In genomic region chr20:2747676-2748235, GRCh38 we compare ENCODE assay signal across 19 cellular contexts. TPM values are rescaled to one million over a fixed set of nuclear protein-coding genes. Genes with fewer than 3 reads are reported as not detected.
A peak's percentile ranks its signal among the peaks of the same experiment; 100 is the strongest.
DNase-seq lines count a peak whose midpoint lies in the region; ATAC-seq, FAIRE-seq and TF ChIP-seq lines count a peak whose summit lies in the region.
"Had no signal": no experiment of that assay in that cellular context is flagged by ENCODE, and none has a peak within 500 bp of the region (broad histone marks: within the 10 kb centered on the region; RNA-seq: fewer than 3 reads in every experiment).

No MANE protein-coding gene starts in this region.

- no peak for TF ChIP-seq POLR2A in GM12891 (IDR thresholded peaks at IDR 0.05; ENCODE audit: low read depth, low read length)

- DNase-seq in activated CD8-positive, alpha-beta T cell treated with anti-CD3 and anti-CD28 coated beads, Interleukin-2, amount 10 ng/mL, durations not matched to agents 7 days and 5 days, result peak; percentile 18
- no peak for DNase-seq in activated CD8-positive, alpha-beta T cell treated with anti-CD3 and anti-CD28 coated beads for 36 hours
- DNase-seq in GM12891 (ENCODE audit: insufficient read length, low spot score) (no peak), ecto neural progenitor cell (ENCODE audit: low spot score) (peak; percentile 21), osteocyte (ENCODE audit: extremely low spot score, unreplicated experiment) (peak; percentile 8), kidney (no peak), SJCRH30 (no peak)
- DNase-seq: 8988T, DMS79, KG1, NCI-H1048, NCI-H1436 treated with DMSO at 0.1 percent for 48 hours, NCI-H2029 treated with DMSO at 0.1 percent for 48 hours, NCI-H2171 treated with DMSO at 0.1 percent for 48 hours, NCI-H774, RPMI8226 had no signal

- H3K36me3 ChIP-seq in kidney (ENCODE audit: control insufficient read depth in 1 of 2, insufficient read depth in 2 of 2, low read length in 2 of 2) (no peaks in the 10 kb centered on the region), SJCRH30 (no peaks in the 10 kb centered on the region)

- H3K9ac ChIP-seq in kidney (ENCODE audit: low read length in 2 of 2), result no peak overlapping the region

- H3K4me3 ChIP-seq in kidney (ENCODE audit: low read length in 2 of 2) (no peak overlapping the region), SJCRH30 (no peak overlapping the region)

- peak; percentile 28 for FAIRE-seq in GM12891 (lab: Jason Lieb, UNC)
- FAIRE-seq in kidney (lab: Jason Lieb, UNC), result no peak

- H3K4me1 Mint-ChIP-seq in activated CD8-positive, alpha-beta T cell treated with anti-CD3 and anti-CD28 coated beads, Interleukin-2, amount 10 ng/mL, durations not matched to agents 7 days and 5 days (ENCODE audit: low read depth), result peaks cover 20% of the 10 kb centered on the region
- peaks cover 29% of the 10 kb centered on the region for H3K4me1 Mint-ChIP-seq in activated CD8-positive, alpha-beta T cell treated with anti-CD3 and anti-CD28 coated beads for 36 hours (ENCODE audit: low read depth)
- peaks cover 23% of the 10 kb centered on the region for H3K4me1 Mint-ChIP-seq in osteocyte (ENCODE audit: unreplicated experiment)

- no peaks in the 10 kb centered on the region for H3K36me3 Mint-ChIP-seq in activated CD8-positive, alpha-beta T cell treated with anti-CD3 and anti-CD28 coated beads, Interleukin-2, amount 10 ng/mL, durations not matched to agents 7 days and 5 days (ENCODE audit: low read depth)
- no peaks in the 10 kb centered on the region for H3K36me3 Mint-ChIP-seq in activated CD8-positive, alpha-beta T cell treated with anti-CD3 and anti-CD28 coated beads for 36 hours (ENCODE audit: low read depth)
- H3K36me3 Mint-ChIP-seq in osteocyte (ENCODE audit: unreplicated experiment), result no peaks in the 10 kb centered on the region
- H3K36me3 Mint-ChIP-seq: CD8-positive, alpha-beta T cell had no signal

- H3K27me3 ChIP-seq in SJCRH30, result no peaks in the 10 kb centered on the region

- no peak overlapping the region for H3K4me3 Mint-ChIP-seq in activated CD8-positive, alpha-beta T cell treated with anti-CD3 and anti-CD28 coated beads, Interleukin-2, amount 10 ng/mL, durations not matched to agents 7 days and 5 days
- no peak overlapping the region for H3K4me3 Mint-ChIP-seq in activated CD8-positive, alpha-beta T cell treated with anti-CD3 and anti-CD28 coated beads for 36 hours
- H3K4me3 Mint-ChIP-seq in osteocyte (ENCODE audit: unreplicated experiment), result no peak overlapping the region
- H3K4me3 Mint-ChIP-seq: CD8-positive, alpha-beta T cell had no signal

- H3K27ac Mint-ChIP-seq in activated CD8-positive, alpha-beta T cell treated with anti-CD3 and anti-CD28 coated beads, Interleukin-2, amount 10 ng/mL, durations not matched to agents 7 days and 5 days, result no peak overlapping the region
- H3K27ac Mint-ChIP-seq in activated CD8-positive, alpha-beta T cell treated with anti-CD3 and anti-CD28 coated beads for 36 hours, result no peak overlapping the region
- H3K27ac Mint-ChIP-seq in osteocyte (ENCODE audit: unreplicated experiment), result no peak overlapping the region

- H3K9me3 ChIP-seq in kidney (ENCODE audit: control insufficient read depth in 1 of 2, low read length in 2 of 2) (no peaks in the 10 kb centered on the region), SJCRH30 (replicated peaks) (no peaks in the 10 kb centered on the region)

- peaks cover 0 to 4% of the 10 kb centered on the region in 2 donors for H3K4me1 ChIP-seq in kidney (ENCODE audit: control insufficient read depth in 1 of 2, insufficient read depth in 1 of 2, low read depth in 1 of 2, low read length in 2 of 2)
- H3K4me1 ChIP-seq in SJCRH30, result no peaks in the 10 kb centered on the region

- peaks cover 37% of the 10 kb centered on the region for H3K27me3 Mint-ChIP-seq in activated CD8-positive, alpha-beta T cell treated with anti-CD3 and anti-CD28 coated beads, Interleukin-2, amount 10 ng/mL, durations not matched to agents 7 days and 5 days (ENCODE audit: low read depth)
- peaks cover 15% of the 10 kb centered on the region for H3K27me3 Mint-ChIP-seq in activated CD8-positive, alpha-beta T cell treated with anti-CD3 and anti-CD28 coated beads for 36 hours
- H3K27me3 Mint-ChIP-seq in osteocyte (ENCODE audit: unreplicated experiment), result peaks cover 54% of the 10 kb centered on the region

- H3K9me3 Mint-ChIP-seq in activated CD8-positive, alpha-beta T cell treated with anti-CD3 and anti-CD28 coated beads, Interleukin-2, amount 10 ng/mL, durations not matched to agents 7 days and 5 days (ENCODE audit: insufficient read depth), result no peaks in the 10 kb centered on the region
- no peaks in the 10 kb centered on the region for H3K9me3 Mint-ChIP-seq in activated CD8-positive, alpha-beta T cell treated with anti-CD3 and anti-CD28 coated beads for 36 hours
- no peaks in the 10 kb centered on the region for H3K9me3 Mint-ChIP-seq in osteocyte (ENCODE audit: unreplicated experiment)
- H3K9me3 Mint-ChIP-seq: CD8-positive, alpha-beta T cell had no signal

- ATAC-seq in activated CD8-positive, alpha-beta T cell treated with anti-CD3 and anti-CD28 coated beads, Interleukin-2, amount 10 ng/mL, durations not matched to agents 7 days and 5 days, result no peak
- no peak for ATAC-seq in activated CD8-positive, alpha-beta T cell treated with anti-CD3 and anti-CD28 coated beads for 36 hours
- no peak for ATAC-seq in HG03571 (IDR thresholded peaks at IDR 0.05; ENCODE audit: unreplicated experiment)
- ATAC-seq: CD8-positive, alpha-beta T cell had no signal

- intact Hi-C loops in activated CD8-positive, alpha-beta T cell treated with anti-CD3 and anti-CD28 coated beads for 36 hours (cut with micrococcal nuclease), result no loop called here
- intact Hi-C loops in kidney (cut with DNase I), result no loop called here

- CTCF ChIA-PET in activated CD8-positive, alpha-beta T cell treated with anti-CD3 and anti-CD28 coated beads, Interleukin-2, amount 10 ng/mL, durations not matched to agents 7 days and 5 days (lab: Charles Lee), result no interaction called here
- CTCF ChIA-PET in activated CD8-positive, alpha-beta T cell treated with anti-CD3 and anti-CD28 coated beads for 36 hours (lab: Charles Lee), result no interaction called here

- no peak overlapping the region for H3K27ac ChIP-seq in kidney (ENCODE audit: low read depth in 2 of 2, low read length in 2 of 2)
- H3K27ac ChIP-seq in SJCRH30, result no peak overlapping the region

- POLR2A ChIA-PET in activated CD8-positive, alpha-beta T cell treated with anti-CD3 and anti-CD28 coated beads, Interleukin-2, amount 10 ng/mL, durations not matched to agents 7 days and 5 days (lab: Charles Lee), result no interaction called here
- POLR2A ChIA-PET in activated CD8-positive, alpha-beta T cell treated with anti-CD3 and anti-CD28 coated beads for 36 hours (lab: Charles Lee), result no interaction called here

- no peak for TF ChIP-seq CTCF in activated CD8-positive, alpha-beta T cell treated with anti-CD3 and anti-CD28 coated beads for 36 hours (IDR thresholded peaks at IDR 0.05)
- TF ChIP-seq CTCF in osteocyte (IDR thresholded peaks at IDR 0.05) (no peak), kidney (IDR thresholded peaks at IDR 0.05; ENCODE audit: borderline replicate concordance, extremely low read depth, insufficient read depth) (no peak)

TF ChIP-seq in GM12891, 5 proteins besides CTCF, POLR2A, EP300 and RAD21:
- TF ChIP-seq SPI1 (IDR thresholded peaks at IDR 0.05; ENCODE audit: low read depth, low read length), result no peak
- no peak for TF ChIP-seq POLR2AphosphoS5 (IDR thresholded peaks at IDR 0.05; ENCODE audit: low read depth, low read length)
- TF ChIP-seq POU2F2 (IDR thresholded peaks at IDR 0.05; ENCODE audit: low read depth, low read length), result no peak
- TF ChIP-seq TAF1 (IDR thresholded peaks at IDR 0.05; ENCODE audit: low read depth, low read length), result no peak
- TF ChIP-seq PAX5 (IDR thresholded peaks at IDR 0.05; ENCODE audit: insufficient read depth, low read length, severe bottlenecking), result no peak
TF ChIP-seq in GM12891: peak in this region for 0.

RNA-seq across cellular contexts. Expression of gene CPXM1, which starts 52.7 kb away (rescaled TPM):
- total RNA-seq in activated CD8-positive, alpha-beta T cell treated with anti-CD3 and anti-CD28 coated beads, Interleukin-2, amount 10 ng/mL, durations not matched to agents 7 days and 5 days, result under 1 TPM; 0.11 to 0.26 TPM
- 1 to 10 TPM; 2.0 to 2.9 TPM for total RNA-seq in activated CD8-positive, alpha-beta T cell treated with anti-CD3 and anti-CD28 coated beads for 36 hours
- 16.4 TPM for polyA plus RNA-seq in GM12891 (2012; ENCODE audit: low read depth, missing spikeins)
- 84.0 and 85.8 TPM in 2 replicates for total RNA-seq in osteocyte
- 5.2 TPM for total RNA-seq in kidney
- 7.1 TPM for polyA plus RNA-seq in kidney (ENCODE audit: insufficient read depth, low read depth, low replicate concordance)
- 0.10 and 0.12 TPM in 2 replicates for total RNA-seq in SJCRH30 (2014; rRNA removed; shearing (Covaris generic))
- total RNA-seq: NCI-H460 had no signal

RNA-seq across cellular contexts. Expression of gene EBF4, which starts 55.2 kb away (rescaled TPM):
- not detected for total RNA-seq in activated CD8-positive, alpha-beta T cell treated with anti-CD3 and anti-CD28 coated beads, Interleukin-2, amount 10 ng/mL, durations not matched to agents 7 days and 5 days
- total RNA-seq in activated CD8-positive, alpha-beta T cell treated with anti-CD3 and anti-CD28 coated beads for 36 hours, result 1 to 10 TPM; 1.1 to 1.2 TPM
- not detected for polyA plus RNA-seq in GM12891 (2012; ENCODE audit: low read depth, missing spikeins)
- 9.8 and 12.8 TPM in 2 replicates for total RNA-seq in osteocyte
- total RNA-seq in kidney, result 10.2 TPM
- 8.8 TPM for polyA plus RNA-seq in kidney (ENCODE audit: insufficient read depth, low read depth, low replicate concordance)
- total RNA-seq in SJCRH30 (2014; rRNA removed; shearing (Covaris generic)), result 2.6 and 5.2 TPM in 2 replicates

Comparison
In these comparisons a context has a peak if more than half of its experiments do, and no peak if none do; other contexts are left out.
1. DNase-seq: peak in activated CD8-positive, alpha-beta T cell treated with anti-CD3 and anti-CD28 coated beads, Interleukin-2, amount 10 ng/mL, durations not matched to agents 7 days and 5 days (single experiment), ecto neural progenitor cell (single experiment) and osteocyte (single experiment); none in activated CD8-positive, alpha-beta T cell treated with anti-CD3 and anti-CD28 coated beads for 36 hours (single experiment), GM12891 (single experiment), kidney (single experiment) and SJCRH30 (0 of 2).
2. RNA of gene CPXM1, which starts 52.7 kb away (total RNA-seq): 84.0 to 85.8 TPM in osteocyte; 5.2 TPM in kidney (single experiment), 2.0 to 2.9 TPM in activated CD8-positive, alpha-beta T cell treated with anti-CD3 and anti-CD28 coated beads for 36 hours, 0.11 to 0.26 TPM in activated CD8-positive, alpha-beta T cell treated with anti-CD3 and anti-CD28 coated beads, Interleukin-2, amount 10 ng/mL, durations not matched to agents 7 days and 5 days and 0.10 to 0.12 TPM in SJCRH30; every median in the first group is over 10 times any median in the second.